21 cellular contexts compared by ENCODE assay signal in the genomic region with DNA sequence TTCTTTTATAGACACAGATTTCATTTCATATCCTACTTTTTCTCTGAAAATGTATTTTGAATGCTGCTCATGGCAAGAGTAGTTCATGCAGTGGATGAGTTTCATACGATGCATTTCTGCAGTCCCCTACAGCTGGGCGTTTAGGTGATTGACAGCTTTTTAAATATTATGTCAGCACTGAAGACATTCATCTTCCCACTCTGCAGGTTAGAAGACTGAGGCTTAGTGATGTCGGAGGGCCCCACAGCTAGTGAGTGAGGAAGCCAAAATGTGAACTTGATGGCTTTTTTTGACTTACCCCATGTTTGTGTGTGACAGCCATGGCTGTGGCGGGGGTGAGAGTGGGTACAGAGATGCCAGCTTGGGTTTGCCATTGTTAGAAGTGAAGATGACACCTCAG. TPM values are rescaled to one million over a fixed set of nuclear protein-coding genes. Genes with fewer than 3 reads are reported as not detected.
DNase-seq lines count a peak whose midpoint lies in the region; ATAC-seq, FAIRE-seq and TF ChIP-seq lines count a peak whose summit lies in the region.
"Had no signal": no experiment of that assay in that cellular context is flagged by ENCODE, and none has a peak within 500 bp of the region (broad histone marks: within the 10 kb centered on the region; RNA-seq: fewer than 3 reads in every experiment).

No MANE protein-coding gene starts in this region.

- TF ChIP-seq EP300 in GM12878 (IDR thresholded peaks at IDR 0.05; ENCODE audit: borderline replicate concordance in 1 of 2, control insufficient read depth in 1 of 2, low read depth in 2 of 2, low read length in 2 of 2): no peak

- BruUV-seq in GM12878 (replicated peaks; lab: Mats Ljungman, UMichigan): no TSS peak

- no peaks in the 10 kb centered on the region for H3K9me3 ChIP-seq in left ventricle myocardium inferior (replicated peaks)
- H3K9me3 ChIP-seq in GM12878 (replicated peaks; ENCODE audit: control insufficient read depth, insufficient read depth, low read length): no peaks in the 10 kb centered on the region
- no peaks in the 10 kb centered on the region for H3K9me3 ChIP-seq in SJCRH30 (replicated peaks)
- H3K9me3 ChIP-seq: BE2C had no signal

- no peak for TF ChIP-seq CTCF in left ventricle myocardium inferior (IDR thresholded peaks at IDR 0.05; ENCODE audit: borderline replicate concordance)
- no peak for TF ChIP-seq CTCF in GM12878 (IDR thresholded peaks at IDR 0.05 in 2 of 3, conservative IDR thresholded peaks at IDR 0.05 in 1 of 3; ENCODE audit: control insufficient read depth in 2 of 3, extremely low read depth in 1 of 3, insufficient read depth in 1 of 3, low read depth in 3 of 3, low read length in 3 of 3)

- no peak overlapping the region for H3K9ac ChIP-seq in GM12878 (ENCODE audit: control insufficient read depth, insufficient read depth, low read length)

- CTCF ChIA-PET in GM12878 (lab: Yijun Ruan, JAX): interaction anchor here (0.7 to 0.9 kb wide), 2 partner anchors 104 to 114 kb away, joined by 3 read pairs; partner anchors contain the start of gene TRPC4AP

- POLR2A ChIA-PET in GM12878 (lab: Charles Lee): no interaction called here

- H3K4me1 Mint-ChIP-seq in effector memory CD8-positive, alpha-beta T cell (ENCODE audit: low read depth in 2 of 2): peaks cover 2 to 4% of the 10 kb centered on the region in 2 donors
- H3K4me1 Mint-ChIP-seq: IgD-negative memory B cell had no signal

- SMC1A ChIA-PET in GM12878 (lab: Charles Lee; ENCODE audit: uncharacterized antibody, unreplicated experiment): no interaction called here

- H3K4me1 ChIP-seq in left ventricle myocardium inferior (peaks cover 94% of the 10 kb centered on the region), GM12878 (ENCODE audit: control insufficient read depth, insufficient read depth, low read length) (no peaks in the 10 kb centered on the region), SJCRH30 (peaks cover 7% of the 10 kb centered on the region)
- H3K4me1 ChIP-seq: BE2C had no signal

- H3K9me3 Mint-ChIP-seq in effector memory CD8-positive, alpha-beta T cell: no peaks in the 10 kb centered on the region
- H3K9me3 Mint-ChIP-seq: CD4-positive, CD25-positive, alpha-beta regulatory T cell; HFFc6; IgD-negative memory B cell had no signal

- H3K27me3 ChIP-seq in left ventricle myocardium inferior (ENCODE audit: low read depth) (no peaks in the 10 kb centered on the region), GM12878 (replicated peaks in 1 of 2; ENCODE audit: control insufficient read depth in 2 of 2, insufficient read depth in 2 of 2, low read length in 1 of 2) (no peaks in the 10 kb centered on the region), SJCRH30 (no peaks in the 10 kb centered on the region)
- H3K27me3 ChIP-seq: BE2C had no signal

- no peak overlapping the region for H2AFZ ChIP-seq in GM12878 (ENCODE audit: control insufficient read depth, low read depth, low read length)

- ATAC-seq in left ventricle myocardium superior (no peak), GM12878 (no peak)
- no peak for ATAC-seq in effector memory CD8-positive, alpha-beta T cell (replicated peaks)
- ATAC-seq: HCT116 had no signal

- 92% methylated on average over 4 of the region's 4 CpGs for WGBS in GM12878 (ENCODE audit: insufficient coverage, insufficient replicate concordance, low lambda C conversion rate, missing lambda C conversion rate)

- TF ChIP-seq RAD21 in GM12878 (IDR thresholded peaks at IDR 0.05; ENCODE audit: insufficient read depth, low read depth, low read length): no peak

- in situ Hi-C loops in GM12878 (cut with MboI): no loop called here

- no peaks in the 10 kb centered on the region for H4K20me1 ChIP-seq in GM12878 (ENCODE audit: control insufficient read depth, insufficient read depth)

- intact Hi-C loops in left ventricle myocardium inferior (cut with micrococcal nuclease): no loop called here
- intact Hi-C loops in left ventricle myocardium superior (cut with micrococcal nuclease): no loop called here
- intact Hi-C loops in GM12878 (cut with micrococcal nuclease; ENCODE audit: unreplicated experiment): no loop called here

- peaks cover 0 to 17% of the 10 kb centered on the region in 2 donors for H3K27me3 Mint-ChIP-seq in effector memory CD8-positive, alpha-beta T cell
- H3K27me3 Mint-ChIP-seq: IgD-negative memory B cell had no signal

- no peak for TF ChIP-seq POLR2A in GM12878 (IDR thresholded peaks at IDR 0.05; ENCODE audit: low read depth, low read length)

- FAIRE-seq in GM12878 (lab: Jason Lieb, UNC): no peak
- FAIRE-seq: A204.1 had no signal

- H3K36me3 ChIP-seq in left ventricle myocardium inferior: peaks cover 63% of the 10 kb centered on the region
- H3K36me3 ChIP-seq in GM12878 (ENCODE audit: control insufficient read depth in 2 of 2, insufficient read depth in 2 of 2, low read length in 1 of 2): no peaks in the 10 kb centered on the region
- peaks cover 6% of the 10 kb centered on the region; the same call in 1 of the 2 replicates for H3K36me3 ChIP-seq in SJCRH30
- H3K36me3 ChIP-seq: BE2C had no signal

- H3K27ac ChIP-seq in left ventricle myocardium inferior (replicated peaks) (peak overlapping the region; percentile 93), GM12878 (ENCODE audit: control insufficient read depth, insufficient read depth) (no peak overlapping the region), SJCRH30 (no peak overlapping the region)
- H3K27ac ChIP-seq: HL-60 had no signal

- H3K4me2 ChIP-seq in GM12878 (ENCODE audit: control insufficient read depth, insufficient read depth): no peak overlapping the region

- no peak overlapping the region for H3K4me3 Mint-ChIP-seq in effector memory CD8-positive, alpha-beta T cell
- H3K4me3 Mint-ChIP-seq: CD4-positive, CD25-positive, alpha-beta regulatory T cell; HFFc6; IgD-negative memory B cell had no signal

- H3K79me2 ChIP-seq in GM12878 (ENCODE audit: control insufficient read depth, insufficient read depth, low read length): no peaks in the 10 kb centered on the region

- no peak for DNase-seq in left ventricle myocardium inferior
- no peak for DNase-seq in left ventricle myocardium superior
- no peak for DNase-seq in GM12878 (ENCODE audit: low read depth, low spot score)
- no peak for DNase-seq in effector memory CD8-positive, alpha-beta T cell
- no peak for DNase-seq in DMS53 (lab: John Stamatoyannopoulos, UW)
- no peak for DNase-seq in mucosa of gallbladder (ENCODE audit: low spot score)
- no peak for DNase-seq in SJCRH30
- DNase-seq: ACHN; BE2C; CD4-positive, CD25-positive, alpha-beta regulatory T cell; DMS153; DMS79 treated with DMSO at 0.1 percent for 48 hours; GF-D8; GOT3; H7; HFFc6 had no signal

- H3K4me3 ChIP-seq in left ventricle myocardium inferior (no peak overlapping the region), GM12878 (no peak overlapping the region), SJCRH30 (no peak overlapping the region)

- H3K27ac Mint-ChIP-seq in effector memory CD8-positive, alpha-beta T cell: peak overlapping the region; percentile 54 to 74
- H3K27ac Mint-ChIP-seq: HFFc6 had no signal

- peaks cover 9% of the 10 kb centered on the region for H3K36me3 Mint-ChIP-seq in effector memory CD8-positive, alpha-beta T cell (ENCODE audit: insufficient read depth)
- H3K36me3 Mint-ChIP-seq: CD4-positive, CD25-positive, alpha-beta regulatory T cell; IgD-negative memory B cell had no signal

- RAD21 ChIA-PET in GM12878 (lab: Charles Lee; ENCODE audit: unreplicated experiment): no interaction called here

RNA-seq across cellular contexts. Expression of gene MYH7B, which starts 33.5 kb away (rescaled TPM):
- total RNA-seq in left ventricle myocardium inferior (253 TPM), left ventricle myocardium superior (297 TPM), GM12878 (2014; rRNA removed) (under 0.01 TPM in 1 of 2 replicates, not detected in the other), GM12878 (2014; rRNA removed; fragmentation: Illumina TruSeq; extraction: Trizol) (0.04 TPM in 1 of 2 replicates, not detected in the other), GM12878 (2021) (0.13 TPM in 1 of 2 replicates, not detected in the other), mucosa of gallbladder (1.4 TPM)
- total RNA-seq in GM12878 (2013; cell fraction: nucleolus; rRNA removed): 1.3 and 1.4 TPM in 2 replicates
- polyA plus RNA-seq in GM12878 (2011; ENCODE audit: low read depth): 0.55 TPM
- polyA plus RNA-seq in GM12878 (2011; rRNA removed) (0.09 and 0.22 TPM in 2 replicates), GM12878 (2014; fragmentation: Illumina TruSeq; extraction: Trizol) (0.01 TPM in 1 of 2 replicates, not detected in the other), GM12878 (2014; fragmentation: Nextera tagmentation; extraction: Ambion mirVana) (not detected), GM12878 (2014; rRNA removed) (0.20 and 0.37 TPM in 2 replicates), GM12878 (2016; fragmentation: Nextera tagmentation; extraction: Ambion mirVana) (under 1 TPM; 0.25 to 0.40 TPM)
- 0.09 and 0.12 TPM in 2 replicates for polyA plus RNA-seq in GM12878 (2011; cell fraction: cytosol; rRNA removed)
- 0.69 and 0.98 TPM in 2 replicates for polyA plus RNA-seq in GM12878 (2011; cell fraction: nucleus; rRNA removed)
- 0.43 and 1.1 TPM in 2 replicates for polyA plus RNA-seq in GM12878 (2012)
- polyA minus RNA-seq in GM12878 (2011; rRNA and poly(A)+ RNA removed): 0.15 TPM in 1 of 2 replicates, not detected in the other
- not detected in 2 replicates for polyA minus RNA-seq in GM12878 (2011; cell fraction: cytosol; rRNA and poly(A)+ RNA removed)
- polyA minus RNA-seq in GM12878 (2011; cell fraction: nucleus; rRNA and poly(A)+ RNA removed): not detected in 2 replicates
- 0.02 and 0.10 TPM in 2 replicates for total RNA-seq in SJCRH30 (2014; rRNA removed; shearing (Covaris generic))
- total RNA-seq: HT1080 had no signal

RNA-seq across cellular contexts. Expression of gene GSS, which starts 33.5 kb away (rescaled TPM):
- total RNA-seq in left ventricle myocardium inferior: 17.2 TPM
- 18.6 TPM for total RNA-seq in left ventricle myocardium superior
- total RNA-seq in GM12878 (2013; cell fraction: nucleolus; rRNA removed): 28.6 and 36.4 TPM in 2 replicates
- total RNA-seq in GM12878 (2014; rRNA removed): 76.8 and 89.5 TPM in 2 replicates
- 56.6 and 57.3 TPM in 2 replicates for total RNA-seq in GM12878 (2014; rRNA removed; fragmentation: Illumina TruSeq; extraction: Trizol)
- total RNA-seq in GM12878 (2021): 62.7 and 66.3 TPM in 2 replicates
- polyA plus RNA-seq in GM12878 (2011; ENCODE audit: low read depth): 27.4 TPM
- polyA plus RNA-seq in GM12878 (2011; rRNA removed): 45.7 and 65.8 TPM in 2 replicates
- polyA plus RNA-seq in GM12878 (2011; cell fraction: cytosol; rRNA removed): 67.0 and 79.0 TPM in 2 replicates
- 81.9 and 92.0 TPM in 2 replicates for polyA plus RNA-seq in GM12878 (2011; cell fraction: nucleus; rRNA removed)
- polyA plus RNA-seq in GM12878 (2012): 36.8 and 40.4 TPM in 2 replicates
- 49.8 and 69.0 TPM in 2 replicates for polyA plus RNA-seq in GM12878 (2014; fragmentation: Illumina TruSeq; extraction: Trizol)
- polyA plus RNA-seq in GM12878 (2014; fragmentation: Nextera tagmentation; extraction: Ambion mirVana): 10 to 100 TPM; 12.7 to 39.5 TPM
- polyA plus RNA-seq in GM12878 (2014; rRNA removed): 78.8 and 79.5 TPM in 2 replicates
- 100 to 1,000 TPM; 106 to 120 TPM for polyA plus RNA-seq in GM12878 (2016; fragmentation: Nextera tagmentation; extraction: Ambion mirVana)
- 39.4 and 51.5 TPM in 2 replicates for polyA minus RNA-seq in GM12878 (2011; rRNA and poly(A)+ RNA removed)
- 16.6 and 16.8 TPM in 2 replicates for polyA minus RNA-seq in GM12878 (2011; cell fraction: cytosol; rRNA and poly(A)+ RNA removed)
- 24.3 and 29.4 TPM in 2 replicates for polyA minus RNA-seq in GM12878 (2011; cell fraction: nucleus; rRNA and poly(A)+ RNA removed)
- total RNA-seq in mucosa of gallbladder: 50.0 TPM
- total RNA-seq in SJCRH30 (2014; rRNA removed; shearing (Covaris generic)): 52.8 and 53.8 TPM in 2 replicates

Comparison
In these comparisons a context has a peak if more than half of its experiments do, and no peak if none do; other contexts are left out.
1. RNA of gene MYH7B, which starts 33.5 kb away (total RNA-seq): 297 TPM in left ventricle myocardium superior (single experiment) and 253 TPM in left ventricle myocardium inferior (single experiment); 1.4 TPM in mucosa of gallbladder (single experiment), under 0.01 to 1.4 TPM in GM12878 and 0.02 to 0.10 TPM in SJCRH30; every median in the first group is over 100 times any median in the second.